30 cellular contexts compared by ENCODE assay signal in genomic region chr15:47843124-47843663, GRCh38.
"Had no signal": no experiment of that assay in that cellular context is flagged by ENCODE, and none has a peak within 500 bp of the region (broad histone marks: within the 10 kb centered on the region; RNA-seq: fewer than 3 reads in every experiment).

No MANE protein-coding gene starts in this region.

- DNase-seq: activated CD4-positive, alpha-beta T cell treated with anti-CD3 and anti-CD28 coated beads, Interleukin-2, amount 10 ng/mL, durations not matched to agents 24 days and 14 days; activated CD4-positive, alpha-beta T cell treated with anti-CD3 and anti-CD28 coated beads, Interleukin-2, amount 50 U/mL, for 4 hours; activated CD8-positive, alpha-beta T cell treated with anti-CD3 and anti-CD28 coated beads for 36 hours; activated gamma-delta T cell; activated naive CD4-positive, alpha-beta T cell treated with Interleukin-2 at 50 U/mL for 16 hours; activated naive CD8-positive, alpha-beta T cell treated with anti-CD3 and anti-CD28 coated beads, Interleukin-2, amount 10 ng/mL, durations not matched to agents 7 days and 5 days; activated T-cell treated with anti-CD3 and anti-CD28 coated beads, Interleukin-2, amount 50 U/mL, for 1 hour; amygdala; NCI-H1105; NCI-H1436; NCI-H1694; NCI-H1930; NCI-H2081 treated with DMSO at 0.1 percent for 48 hours; NCI-H345; NCI-H524 treated with DMSO at 0.1 percent for 48 hours; NK-92 treated with Interleukin-12 subunit alpha and Interleukin-12 subunit beta, amount 100 ng/mL, for 24 hours; PC-3; Peyer's patch; RPMI8226; SHP77 treated with DMSO at 0.1 percent for 48 hours; SK-N-SH had no signal

- H3K4me3 Mint-ChIP-seq: activated CD4-positive, alpha-beta T cell treated with anti-CD3 and anti-CD28 coated beads, Interleukin-2, amount 10 ng/mL, durations not matched to agents 24 days and 14 days; activated CD8-positive, alpha-beta T cell treated with anti-CD3 and anti-CD28 coated beads for 36 hours; activated naive CD4-positive, alpha-beta T cell treated with anti-CD3 and anti-CD28 coated beads, Interleukin-2, amount 50 U/mL, for 24 hours; activated naive CD8-positive, alpha-beta T cell treated with anti-CD3 and anti-CD28 coated beads, Interleukin-2, amount 10 ng/mL, durations not matched to agents 7 days and 5 days; T-helper 1 cell treated with Interleukin-12 subunit alpha and Interleukin-12 subunit beta and Interleukin-4 antibody, amounts not matched to agents 30 μg/mL and 1 μg/mL, for 36 hours; T-helper 2 cell treated with Interferon-gamma antibody and Interleukin-4, amounts not matched to agents 5 μg/mL and 100 μg/mL, for 36 hours had no signal

- H3K27ac ChIP-seq: ascending aorta, breast epithelium, Peyer's patch, SJSA1 had no signal

- H3K27me3 ChIP-seq: ascending aorta, breast epithelium, Peyer's patch, SJSA1 had no signal

- H3K9ac ChIP-seq: SK-N-SH had no signal

- ATAC-seq: activated CD8-positive, alpha-beta T cell treated with anti-CD3 and anti-CD28 coated beads for 36 hours; K562; PC-3 had no signal

- H3K4me1 ChIP-seq: ascending aorta, breast epithelium, Peyer's patch, SJSA1 had no signal

- H3K4me3 ChIP-seq: ascending aorta, breast epithelium, K562, Peyer's patch, SJSA1 had no signal

- H3K27ac Mint-ChIP-seq: activated CD4-positive, alpha-beta T cell treated with anti-CD3 and anti-CD28 coated beads, Interleukin-2, amount 10 ng/mL, durations not matched to agents 24 days and 14 days; activated CD8-positive, alpha-beta T cell treated with anti-CD3 and anti-CD28 coated beads for 36 hours; activated naive CD4-positive, alpha-beta T cell treated with anti-CD3 and anti-CD28 coated beads, Interleukin-2, amount 50 U/mL, for 24 hours; activated naive CD8-positive, alpha-beta T cell treated with anti-CD3 and anti-CD28 coated beads, Interleukin-2, amount 10 ng/mL, durations not matched to agents 7 days and 5 days; activated T-helper 2 cell treated with anti-CD3 and anti-CD28 coated beads, Interferon-gamma antibody, Interleukin-2, Interleukin-4, amounts not matched to agents 10 μg/mL and 5 μg/mL and 100 μg/mL, durations not matched to agents 14 hours and 24 hours and 36 hours; T-helper 1 cell treated with Interleukin-12 subunit alpha and Interleukin-12 subunit beta and Interleukin-4 antibody, amounts not matched to agents 30 μg/mL and 1 μg/mL, for 36 hours; T-helper 2 cell treated with Interferon-gamma antibody and Interleukin-4, amounts not matched to agents 5 μg/mL and 100 μg/mL, for 36 hours had no signal

- H3K4me2 ChIP-seq: SK-N-SH had no signal

- H3K9me3 Mint-ChIP-seq: activated CD4-positive, alpha-beta T cell treated with anti-CD3 and anti-CD28 coated beads, Interleukin-2, amount 10 ng/mL, durations not matched to agents 24 days and 14 days; activated CD8-positive, alpha-beta T cell treated with anti-CD3 and anti-CD28 coated beads for 36 hours; activated naive CD4-positive, alpha-beta T cell treated with anti-CD3 and anti-CD28 coated beads, Interleukin-2, amount 50 U/mL, for 24 hours; activated naive CD8-positive, alpha-beta T cell treated with anti-CD3 and anti-CD28 coated beads, Interleukin-2, amount 10 ng/mL, durations not matched to agents 7 days and 5 days; activated T-helper 2 cell treated with anti-CD3 and anti-CD28 coated beads, Interferon-gamma antibody, Interleukin-2, Interleukin-4, amounts not matched to agents 10 μg/mL and 5 μg/mL and 100 μg/mL, durations not matched to agents 14 hours and 24 hours and 36 hours; T-helper 1 cell treated with Interleukin-12 subunit alpha and Interleukin-12 subunit beta and Interleukin-4 antibody, amounts not matched to agents 30 μg/mL and 1 μg/mL, for 36 hours; T-helper 2 cell treated with Interferon-gamma antibody and Interleukin-4, amounts not matched to agents 5 μg/mL and 100 μg/mL, for 36 hours had no signal

- FAIRE-seq: K562, TTC549 had no signal

- H3K9me3 ChIP-seq: ascending aorta, breast epithelium, Peyer's patch, SJSA1, SK-N-SH had no signal

- H3K4me1 Mint-ChIP-seq: activated CD4-positive, alpha-beta T cell treated with anti-CD3 and anti-CD28 coated beads, Interleukin-2, amount 10 ng/mL, durations not matched to agents 24 days and 14 days; activated naive CD4-positive, alpha-beta T cell treated with anti-CD3 and anti-CD28 coated beads, Interleukin-2, amount 50 U/mL, for 24 hours; activated naive CD8-positive, alpha-beta T cell treated with anti-CD3 and anti-CD28 coated beads, Interleukin-2, amount 10 ng/mL, durations not matched to agents 7 days and 5 days had no signal

- H3K36me3 Mint-ChIP-seq: activated naive CD4-positive, alpha-beta T cell treated with anti-CD3 and anti-CD28 coated beads, Interleukin-2, amount 50 U/mL, for 24 hours; activated naive CD8-positive, alpha-beta T cell treated with anti-CD3 and anti-CD28 coated beads, Interleukin-2, amount 10 ng/mL, durations not matched to agents 7 days and 5 days had no signal

- H3K27me3 Mint-ChIP-seq: activated CD4-positive, alpha-beta T cell treated with anti-CD3 and anti-CD28 coated beads, Interleukin-2, amount 10 ng/mL, durations not matched to agents 24 days and 14 days; activated CD8-positive, alpha-beta T cell treated with anti-CD3 and anti-CD28 coated beads for 36 hours; activated naive CD8-positive, alpha-beta T cell treated with anti-CD3 and anti-CD28 coated beads, Interleukin-2, amount 10 ng/mL, durations not matched to agents 7 days and 5 days had no signal

- H3K36me3 ChIP-seq: ascending aorta, breast epithelium, Peyer's patch, SJSA1 had no signal
